ENCODE assay signal across 2 cellular contexts in the genomic region with DNA sequence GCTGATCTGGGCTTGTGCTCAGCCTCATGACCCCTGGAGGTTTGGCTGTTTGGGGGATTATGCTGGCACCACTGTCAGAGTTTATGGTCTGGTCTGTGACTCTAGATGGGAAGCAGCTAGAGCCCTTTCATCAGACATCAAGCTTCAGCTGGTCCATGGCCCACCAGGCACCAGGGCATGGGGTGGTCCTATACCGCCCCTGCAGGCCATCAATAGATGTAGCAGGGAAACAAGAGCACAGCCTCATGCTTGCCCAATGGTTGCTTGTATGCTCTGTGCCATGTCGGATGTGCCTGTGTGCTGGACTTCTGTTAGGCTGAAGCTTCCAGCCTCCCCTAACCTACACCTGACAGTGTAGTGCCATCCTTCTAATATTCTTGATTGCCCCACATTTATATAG.
TF ChIP-seq lines count a peak whose summit lies in the region.

No MANE protein-coding gene starts in this region.

TF ChIP-seq in IMR-90, 13 proteins besides CTCF, POLR2A, EP300 and RAD21:
- no peak for TF ChIP-seq NFE2L2 (IDR thresholded peaks at IDR 0.05; ENCODE audit: low read depth, low read length)
- no peak for TF ChIP-seq CEBPB (IDR thresholded peaks at IDR 0.05; ENCODE audit: low read depth, low read length)
- TF ChIP-seq CHD1 (IDR thresholded peaks at IDR 0.05; ENCODE audit: low read depth, low read length) = no peak
- no peak for TF ChIP-seq FOS (IDR thresholded peaks at IDR 0.05; ENCODE audit: low read depth, low read length)
- TF ChIP-seq USF2 (IDR thresholded peaks at IDR 0.05; ENCODE audit: low read depth, low read length) = no peak
- no peak for TF ChIP-seq MXI1 (IDR thresholded peaks at IDR 0.05; ENCODE audit: borderline replicate concordance, low read depth, low read length)
- no peak for TF ChIP-seq RCOR1 (IDR thresholded peaks at IDR 0.05; ENCODE audit: insufficient replicate concordance, low read length)
- TF ChIP-seq BHLHE40 (IDR thresholded peaks at IDR 0.05; ENCODE audit: low read depth, low read length) = no peak
- no peak for TF ChIP-seq RFX5 (IDR thresholded peaks at IDR 0.05; ENCODE audit: low read depth, low read length)
- no peak for TF ChIP-seq MAZ (IDR thresholded peaks at IDR 0.05; ENCODE audit: borderline replicate concordance, low read depth, low read length)
- TF ChIP-seq MAFK (IDR thresholded peaks at IDR 0.05; ENCODE audit: low read depth, low read length) = no peak
- no peak for TF ChIP-seq SMC3 (IDR thresholded peaks at IDR 0.05; ENCODE audit: low read depth, low read length)
- TF ChIP-seq ELK1 (IDR thresholded peaks at IDR 0.05; ENCODE audit: borderline replicate concordance, low read depth, low read length) = no peak

TF ChIP-seq in K562, 482 proteins besides CTCF, POLR2A, EP300 and RAD21:
- TF ChIP-seq TFAP4 (CRISPR knock-in tag; IDR thresholded peaks at IDR 0.05; ENCODE audit: borderline replicate concordance) = peak; percentile 52; the same call in 1 of the 2 replicates
- 0 out of 2 replicates have a peak, but pooled peaks have one; percentile 30 for TF ChIP-seq MYNN (IDR thresholded peaks at IDR 0.05)
- no peak for TF ChIP-seq MYNN (CRISPR knock-in tag; IDR thresholded peaks at IDR 0.05)
- peak in 2 of 3 experiments; percentile 21 to 53 for TF ChIP-seq YY1 (IDR thresholded peaks at IDR 0.05; ENCODE audit: borderline replicate concordance in 1 of 3, control insufficient read depth in 1 of 3, extremely low read depth in 1 of 3, insufficient read depth in 3 of 3, insufficient read length in 1 of 3, insufficient replicate concordance in 2 of 3, low read depth in 1 of 3, low read length in 2 of 3)
- peak; percentile 51; the same call in 1 of the 2 replicates for TF ChIP-seq SMC3 (conservative IDR thresholded peaks at IDR 0.05; ENCODE audit: insufficient read depth, low read depth, low read length)
- no peak for TF ChIP-seq HMBOX1 (IDR thresholded peaks at IDR 0.05)
- TF ChIP-seq NELFE (IDR thresholded peaks at IDR 0.05; ENCODE audit: insufficient read depth, insufficient read length) = no peak
- TF ChIP-seq ERF (CRISPR knock-in tag; IDR thresholded peaks at IDR 0.05) = no peak
- TF ChIP-seq CEBPB (tag; IDR thresholded peaks at IDR 0.05) = peak; percentile 27; the same call in 1 of the 2 replicates
- 0 out of 4 replicates have a peak, but pooled peaks of 1 of the 2 experiments have one; percentile 14 for TF ChIP-seq RCOR1 (IDR thresholded peaks at IDR 0.05; ENCODE audit: borderline replicate concordance in 1 of 2, low read depth in 2 of 2, low read length in 2 of 2)
- no peak for TF ChIP-seq BCOR (IDR thresholded peaks at IDR 0.05)
- TF ChIP-seq FOXK2 (conservative IDR thresholded peaks at IDR 0.05 in 1 of 2, IDR thresholded peaks at IDR 0.05 in 1 of 2; ENCODE audit: low read depth in 2 of 2) = 0 out of 4 replicates have a peak, but pooled peaks of 1 of the 2 experiments have one; percentile 20
- TF ChIP-seq STAG1 (CRISPR knock-in tag; IDR thresholded peaks at IDR 0.05; ENCODE audit: borderline replicate concordance) = peak; percentile 82; the same call in 1 of the 2 replicates
- TF ChIP-seq CSDE1 (IDR thresholded peaks at IDR 0.05) = no peak
- TF ChIP-seq MYC (IDR thresholded peaks at IDR 0.05; ENCODE audit: low read depth, low read length) = 0 out of 2 replicates have a peak, but pooled peaks have one; percentile 38
- no peak for TF ChIP-seq MYC (CRISPR knock-in tag; IDR thresholded peaks at IDR 0.05; ENCODE audit: borderline replicate concordance, low read depth)
